Comparison of ENCODE assay signal across 18 cellular contexts in the genomic region with DNA sequence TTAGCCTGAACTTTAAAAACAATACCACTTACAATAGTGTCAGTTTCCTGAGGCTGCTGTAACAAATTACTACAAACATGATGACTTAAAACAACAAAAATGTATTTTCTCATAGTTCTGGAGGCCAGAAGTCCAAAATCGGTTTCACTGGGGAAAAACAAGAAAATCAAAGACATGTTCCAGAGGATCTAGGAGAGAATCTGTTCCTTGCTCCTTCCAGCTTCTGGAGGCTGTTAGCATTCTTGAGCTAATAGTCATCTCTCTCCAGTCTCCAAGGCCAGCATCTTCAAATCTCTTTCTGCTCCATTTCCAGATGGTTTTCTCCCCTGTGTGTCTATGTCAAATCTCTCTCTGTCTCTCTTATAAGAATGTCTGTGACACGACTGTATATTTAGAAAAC.
DNase-seq lines count a peak whose midpoint lies in the region; ATAC-seq and TF ChIP-seq lines count a peak whose summit lies in the region.
"Had no signal": no experiment of that assay in that cellular context is flagged by ENCODE, and none has a peak within 500 bp of the region (broad histone marks: within the 10 kb centered on the region; RNA-seq: fewer than 3 reads in every experiment).

No MANE protein-coding gene starts in this region.

- peaks cover 36% of the 10 kb centered on the region for H3K4me1 Mint-ChIP-seq in chondrocyte (ENCODE audit: low read depth)
- H3K4me1 Mint-ChIP-seq in stimulated activated effector memory CD8-positive, alpha-beta T cell treated with anti-CD3 and anti-CD28 coated beads, Interleukin-12 subunit alpha, Interleukin-12 subunit beta, amount 100 ng/mL, for 72 hours, result no peaks in the 10 kb centered on the region
- H3K4me1 Mint-ChIP-seq: activated T-helper 17 cell treated with anti-CD3 and anti-CD28 coated beads, Interleukin-2, amount 50 U/mL, for 72 hours had no signal

- no peaks in the 10 kb centered on the region for H3K27me3 ChIP-seq in colonic mucosa
- H3K27me3 ChIP-seq: ascending aorta, heart right ventricle, right lobe of liver, SJCRH30, stomach had no signal

- H3K4me1 ChIP-seq in colonic mucosa, result no peaks in the 10 kb centered on the region
- H3K4me1 ChIP-seq: A549, ascending aorta, right lobe of liver, stomach had no signal

- no peaks in the 10 kb centered on the region for H3K27me3 Mint-ChIP-seq in chondrocyte (ENCODE audit: low read depth)

- peaks cover 10% of the 10 kb centered on the region for H3K9me3 Mint-ChIP-seq in chondrocyte (ENCODE audit: low read depth)
- peaks cover 6% of the 10 kb centered on the region for H3K9me3 Mint-ChIP-seq in stimulated activated effector memory CD8-positive, alpha-beta T cell treated with anti-CD3 and anti-CD28 coated beads, Interleukin-12 subunit alpha, Interleukin-12 subunit beta, amount 100 ng/mL, for 72 hours

- no peak for ATAC-seq in stimulated activated effector memory CD8-positive, alpha-beta T cell treated with anti-CD3 and anti-CD28 coated beads, Interleukin-12 subunit alpha, Interleukin-12 subunit beta, amount 100 ng/mL, for 72 hours
- ATAC-seq: activated CD8-positive, alpha-beta T cell treated with anti-CD3 and anti-CD28 coated beads for 36 hours; activated T-helper 17 cell treated with anti-CD3 and anti-CD28 coated beads, Interleukin-2, amount 50 U/mL, for 72 hours; heart right ventricle; left ventricle myocardium superior; right lobe of liver had no signal

- H3K27ac Mint-ChIP-seq in chondrocyte (ENCODE audit: unreplicated experiment), result peak overlapping the region; percentile 75
- no peak overlapping the region for H3K27ac Mint-ChIP-seq in stimulated activated effector memory CD8-positive, alpha-beta T cell treated with anti-CD3 and anti-CD28 coated beads, Interleukin-12 subunit alpha, Interleukin-12 subunit beta, amount 100 ng/mL, for 72 hours
- H3K27ac Mint-ChIP-seq: activated CD8-positive, alpha-beta T cell treated with anti-CD3 and anti-CD28 coated beads for 36 hours; activated T-helper 17 cell treated with anti-CD3 and anti-CD28 coated beads, Interleukin-2, amount 50 U/mL, for 72 hours had no signal

- H3K27ac ChIP-seq in colonic mucosa, result no peak overlapping the region
- H3K27ac ChIP-seq: A549, ascending aorta, heart right ventricle, right lobe of liver, SJCRH30, stomach had no signal

- no peaks in the 10 kb centered on the region for H3K9me3 ChIP-seq in colonic mucosa
- H3K9me3 ChIP-seq: right lobe of liver had no signal

- in situ Hi-C loops in ACHN (cut with HindIII; ENCODE audit: low pct_ligation_motif_present, low pct_unique_long_range_greater_than_20kb, low sequenced_read_pairs), result no loop called here

- peaks cover 7% of the 10 kb centered on the region for H3K36me3 Mint-ChIP-seq in chondrocyte (ENCODE audit: low read depth)
- no peaks in the 10 kb centered on the region for H3K36me3 Mint-ChIP-seq in stimulated activated effector memory CD8-positive, alpha-beta T cell treated with anti-CD3 and anti-CD28 coated beads, Interleukin-12 subunit alpha, Interleukin-12 subunit beta, amount 100 ng/mL, for 72 hours

- no peaks in the 10 kb centered on the region for H3K36me3 ChIP-seq in colonic mucosa
- H3K36me3 ChIP-seq: ascending aorta, heart right ventricle, right lobe of liver, SJCRH30, stomach had no signal

- no peak overlapping the region for H3K4me3 Mint-ChIP-seq in chondrocyte (ENCODE audit: unreplicated experiment)
- no peak overlapping the region for H3K4me3 Mint-ChIP-seq in stimulated activated effector memory CD8-positive, alpha-beta T cell treated with anti-CD3 and anti-CD28 coated beads, Interleukin-12 subunit alpha, Interleukin-12 subunit beta, amount 100 ng/mL, for 72 hours
- H3K4me3 Mint-ChIP-seq: activated CD8-positive, alpha-beta T cell treated with anti-CD3 and anti-CD28 coated beads for 36 hours; activated T-helper 17 cell treated with anti-CD3 and anti-CD28 coated beads, Interleukin-2, amount 50 U/mL, for 72 hours had no signal

- H3K4me3 ChIP-seq in colonic mucosa, result no peak overlapping the region
- H3K4me3 ChIP-seq: A549, ascending aorta, heart right ventricle, right lobe of liver, SJCRH30, stomach had no signal

- no peak for TF ChIP-seq CTCF in chondrocyte (IDR thresholded peaks at IDR 0.05)
- no peak for TF ChIP-seq CTCF in colonic mucosa (IDR thresholded peaks at IDR 0.05)

- intact Hi-C loops in colonic mucosa (cut with DNase I), result no loop called here

- no peak overlapping the region for H3K9ac ChIP-seq in colonic mucosa (ENCODE audit: low read depth in 2 of 2, low read length in 2 of 2)

- DNase-seq in ACHN, result peak; percentile 38
- peak; percentile 65 for DNase-seq in HS-5 (ENCODE audit: low read depth)
- no peak for DNase-seq in chondrocyte (ENCODE audit: low spot score)
- DNase-seq in kidney glomerular epithelial cell (lab: John Stamatoyannopoulos, UW), result peak; percentile 20
- no peak for DNase-seq in occipital lobe (lab: John Stamatoyannopoulos, UW)
- no peak for DNase-seq in stimulated activated effector memory CD8-positive, alpha-beta T cell treated with anti-CD3 and anti-CD28 coated beads, Interleukin-12 subunit alpha, Interleukin-12 subunit beta, amount 100 ng/mL, for 72 hours (ENCODE audit: low spot score in 2 of 2)
- no peak for DNase-seq in NCI-H510A (lab: John Stamatoyannopoulos, UW)
- no peak for DNase-seq in colonic mucosa
- DNase-seq: activated CD8-positive, alpha-beta T cell treated with anti-CD3 and anti-CD28 coated beads for 36 hours; effector memory CD4-positive, alpha-beta T cell; heart right ventricle; left ventricle myocardium superior; right lobe of liver; SJCRH30; stomach had no signal

Comparison
In these comparisons a context has a peak if more than half of its experiments do, and no peak if none do; other contexts are left out.
1. DNase-seq: peak in ACHN (single experiment), HS-5 (single experiment) and kidney glomerular epithelial cell (single experiment); none in chondrocyte (single experiment), occipital lobe (single experiment), stimulated activated effector memory CD8-positive, alpha-beta T cell treated with anti-CD3 and anti-CD28 coated beads, Interleukin-12 subunit alpha, Interleukin-12 subunit beta, amount 100 ng/mL, for 72 hours (0 of 2), NCI-H510A (single experiment) and colonic mucosa (single experiment).